In genomic region chr22:46229701-46230100, GRCh38 we compare ENCODE assay signal across 22 cellular contexts. TPM values are rescaled to one million over a fixed set of nuclear protein-coding genes. Genes with fewer than 3 reads are reported as not detected.
DNase-seq lines count a peak whose midpoint lies in the region; ATAC-seq and TF ChIP-seq lines count a peak whose summit lies in the region.
"Had no signal": no experiment of that assay in that cellular context is flagged by ENCODE, and none has a peak within 500 bp of the region (broad histone marks: within the 10 kb centered on the region; RNA-seq: fewer than 3 reads in every experiment).

No MANE protein-coding gene starts in this region.

- peaks cover 18% of the 10 kb centered on the region for H3K4me1 Mint-ChIP-seq in nephron progenitor cell
- no peaks in the 10 kb centered on the region for H3K4me1 Mint-ChIP-seq in activated CD4-positive, alpha-beta memory T cell treated with anti-CD3 and anti-CD28 coated beads for 36 hours (ENCODE audit: low read depth)
- H3K4me1 Mint-ChIP-seq: IgD-negative memory B cell had no signal

- H3F3A ChIP-seq in SK-N-SH (replicated peaks; ENCODE audit: insufficient read depth): no peaks in the 10 kb centered on the region

- H3K9me3 ChIP-seq in DND-41 (ENCODE audit: insufficient read depth, low read length, severe bottlenecking) (no peaks in the 10 kb centered on the region), SK-N-SH (no peaks in the 10 kb centered on the region), Karpas-422 (ENCODE audit: low read length) (no peaks in the 10 kb centered on the region)

- DNase-seq in DND-41 (no peak), SK-N-SH (peak; percentile 67), fibroblast of gingiva (ENCODE audit: low read depth) (peak; percentile 76), nephron progenitor cell (no peak), NCI-H446 (lab: John Stamatoyannopoulos, UW) (no peak), Karpas-422 (no peak), C1 segment of cervical spinal cord (lab: John Stamatoyannopoulos, UW) (no peak)
- no peak for DNase-seq in activated CD4-positive, alpha-beta memory T cell treated with anti-CD3 and anti-CD28 coated beads for 36 hours
- DNase-seq: ACHN; CD8-positive, alpha-beta T cell; HCEC 1CT; NCI-H1092 treated with DMSO at 0.1 percent for 48 hours; NCI-H146; NCI-H2081; NCI-H2171 treated with DMSO at 0.1 percent for 48 hours had no signal

- no peak overlapping the region for H3K4me3 Mint-ChIP-seq in nephron progenitor cell
- H3K4me3 Mint-ChIP-seq in activated CD4-positive, alpha-beta memory T cell treated with anti-CD3 and anti-CD28 coated beads for 36 hours: no peak overlapping the region
- H3K4me3 Mint-ChIP-seq: CD8-positive, alpha-beta T cell; GM23338; IgD-negative memory B cell had no signal

- CTCF ChIA-PET in SK-N-SH (lab: Yijun Ruan, JAX): no interaction called here
- CTCF ChIA-PET in activated CD4-positive, alpha-beta memory T cell treated with anti-CD3 and anti-CD28 coated beads for 36 hours (lab: Charles Lee): interaction anchor here (0.6 kb wide), 1 partner anchor 17 kb away, joined by 3 read pairs; no protein-coding TSS in a partner anchor

- H3K27ac Mint-ChIP-seq in nephron progenitor cell: peak overlapping the region; percentile 42
- no peak overlapping the region for H3K27ac Mint-ChIP-seq in activated CD4-positive, alpha-beta memory T cell treated with anti-CD3 and anti-CD28 coated beads for 36 hours
- H3K27ac Mint-ChIP-seq: CD8-positive, alpha-beta T cell; GM23338; IgD-negative memory B cell had no signal

- H3K4me3 ChIP-seq in DND-41 (ENCODE audit: low read depth in 1 of 2, low read length in 2 of 2): no peak overlapping the region
- H3K4me3 ChIP-seq in SK-N-SH (ENCODE audit: low read depth in 2 of 2, low read length in 1 of 2): no peak overlapping the region
- H3K4me3 ChIP-seq in Karpas-422 (ENCODE audit: low read length): no peak overlapping the region
- H3K4me3 ChIP-seq: GM23338 had no signal

- TF ChIP-seq CTCF in DND-41 (IDR thresholded peaks at IDR 0.05; ENCODE audit: borderline replicate concordance, extremely low read depth, low read length, poor library complexity, severe bottlenecking): no peak
- TF ChIP-seq CTCF in SK-N-SH (IDR thresholded peaks at IDR 0.05): no peak
- no peak for TF ChIP-seq CTCF in nephron progenitor cell (IDR thresholded peaks at IDR 0.05)

- H3K9ac ChIP-seq in DND-41 (ENCODE audit: low read depth, low read length) (no peak overlapping the region), SK-N-SH (no peak overlapping the region), Karpas-422 (ENCODE audit: low read length) (no peak overlapping the region)

- intact Hi-C loops in activated CD4-positive, alpha-beta memory T cell treated with anti-CD3 and anti-CD28 coated beads for 36 hours (cut with micrococcal nuclease): no loop called here

- no peaks in the 10 kb centered on the region for H3K79me2 ChIP-seq in DND-41 (ENCODE audit: insufficient read depth, low read length)
- no peaks in the 10 kb centered on the region for H3K79me2 ChIP-seq in SK-N-SH (ENCODE audit: insufficient read depth)
- H3K79me2 ChIP-seq in Karpas-422 (ENCODE audit: low read length): no peaks in the 10 kb centered on the region

- peaks cover 12% of the 10 kb centered on the region for H3K27me3 Mint-ChIP-seq in nephron progenitor cell (ENCODE audit: low read depth, poor library complexity)
- H3K27me3 Mint-ChIP-seq in activated CD4-positive, alpha-beta memory T cell treated with anti-CD3 and anti-CD28 coated beads for 36 hours: no peaks in the 10 kb centered on the region
- H3K27me3 Mint-ChIP-seq: IgD-negative memory B cell had no signal

- POLR2A ChIA-PET in SK-N-SH (lab: Yijun Ruan, JAX): interaction anchor here (0.9 kb wide), 1 partner anchor 11 kb away, joined by 3 read pairs; no protein-coding TSS in a partner anchor
- POLR2A ChIA-PET in activated CD4-positive, alpha-beta memory T cell treated with anti-CD3 and anti-CD28 coated beads for 36 hours (lab: Charles Lee): no interaction called here

- H3K4me1 ChIP-seq in DND-41 (ENCODE audit: insufficient read depth, low read length): peaks cover 9% of the 10 kb centered on the region
- H3K4me1 ChIP-seq in SK-N-SH (ENCODE audit: control insufficient read depth in 1 of 2, insufficient read depth in 2 of 2, low read depth in 1 of 2, low read length in 1 of 2): peaks cover 10 to 13% of the 10 kb centered on the region in 2 experiments; a peak in 2 of 4 replicates
- no peaks in the 10 kb centered on the region for H3K4me1 ChIP-seq in Karpas-422 (ENCODE audit: low read length)

- no peak overlapping the region for H2AFZ ChIP-seq in DND-41 (ENCODE audit: low read depth, low read length)
- no peak overlapping the region for H2AFZ ChIP-seq in SK-N-SH (ENCODE audit: low read depth)
- no peak overlapping the region for H2AFZ ChIP-seq in Karpas-422 (ENCODE audit: low read length)
- H2AFZ ChIP-seq: GM23338 had no signal

- H3K9me2 ChIP-seq in SK-N-SH: no peaks in the 10 kb centered on the region
- no peaks in the 10 kb centered on the region for H3K9me2 ChIP-seq in Karpas-422 (replicated peaks; ENCODE audit: insufficient read depth, low read length)

- no peaks in the 10 kb centered on the region for H3K36me3 Mint-ChIP-seq in nephron progenitor cell (ENCODE audit: low read depth)
- no peaks in the 10 kb centered on the region for H3K36me3 Mint-ChIP-seq in activated CD4-positive, alpha-beta memory T cell treated with anti-CD3 and anti-CD28 coated beads for 36 hours

- TF ChIP-seq EP300 in SK-N-SH (IDR thresholded peaks at IDR 0.05; ENCODE audit: borderline replicate concordance in 1 of 2, low read depth in 1 of 2, low read length in 1 of 2): peak in 1 of 2 experiments; percentile 85; a peak in 2 of 4 replicates

- WGBS in SK-N-SH (ENCODE audit: low lambda C conversion rate): 78% methylated on average over 8 of the region's 8 CpGs

- H3K9me3 Mint-ChIP-seq in nephron progenitor cell: no peaks in the 10 kb centered on the region
- H3K9me3 Mint-ChIP-seq in activated CD4-positive, alpha-beta memory T cell treated with anti-CD3 and anti-CD28 coated beads for 36 hours: no peaks in the 10 kb centered on the region
- H3K9me3 Mint-ChIP-seq: CD8-positive, alpha-beta T cell; GM23338; IgD-negative memory B cell had no signal

- H3K27me3 ChIP-seq in DND-41 (ENCODE audit: insufficient read depth, low read length, poor library complexity): no peaks in the 10 kb centered on the region
- H3K27me3 ChIP-seq in SK-N-SH (ENCODE audit: insufficient read depth): no peaks in the 10 kb centered on the region
- H3K27me3 ChIP-seq in Karpas-422 (ENCODE audit: low read length): no peaks in the 10 kb centered on the region

- H3K4me2 ChIP-seq in DND-41 (ENCODE audit: insufficient read depth, low read length) (no peak overlapping the region), SK-N-SH (no peak overlapping the region), Karpas-422 (ENCODE audit: low read depth, low read length, poor library complexity, severe bottlenecking) (no peak overlapping the region)
- H3K4me2 ChIP-seq: GM23338 had no signal

- ATAC-seq in DND-41 (ENCODE audit: insufficient read depth, low read depth): no peak
- ATAC-seq: CD8-positive, alpha-beta T cell; GM23338; Right ventricle myocardium inferior had no signal

- peak overlapping the region; percentile 29; the same call in 1 of the 2 replicates for H3K27ac ChIP-seq in DND-41 (ENCODE audit: low read length)
- peak overlapping the region in 1 of 2 experiments; percentile 16; a peak in 2 of 4 replicates for H3K27ac ChIP-seq in SK-N-SH (ENCODE audit: low read depth in 2 of 2, low read length in 1 of 2)
- no peak overlapping the region for H3K27ac ChIP-seq in Karpas-422 (ENCODE audit: low read length)

- H4K20me1 ChIP-seq in DND-41 (ENCODE audit: insufficient read depth, low read length) (no peaks in the 10 kb centered on the region), SK-N-SH (ENCODE audit: insufficient read depth) (no peaks in the 10 kb centered on the region), Karpas-422 (ENCODE audit: insufficient read depth, low read depth, low read length) (no peaks in the 10 kb centered on the region)

- H3K36me3 ChIP-seq in DND-41 (ENCODE audit: insufficient read depth, low read length) (peaks cover 38% of the 10 kb centered on the region), SK-N-SH (replicated peaks in 1 of 2; ENCODE audit: control insufficient read depth in 1 of 2, insufficient read depth in 2 of 2, low read length in 1 of 2) (no peaks in the 10 kb centered on the region), Karpas-422 (ENCODE audit: insufficient read depth, low read length) (peaks cover 4% of the 10 kb centered on the region)

- TF ChIP-seq RAD21 in SK-N-SH (IDR thresholded peaks at IDR 0.05; ENCODE audit: low read length): peak; percentile 22; the same call in 1 of the 2 replicates

TF ChIP-seq in SK-N-SH, 30 proteins besides CTCF, POLR2A, EP300 and RAD21 (continues in another document):
- TF ChIP-seq FOSL2 (IDR thresholded peaks at IDR 0.05; ENCODE audit: borderline replicate concordance, low read depth): no peak
- TF ChIP-seq FOXJ3 (CRISPR knock-in tag; IDR thresholded peaks at IDR 0.05): peak; percentile 56

RNA-seq across cellular contexts. Expression of gene CDPF1, which starts 20.4 kb away (rescaled TPM):
- 25.3 and 29.0 TPM in 2 replicates for polyA plus RNA-seq in SK-N-SH (2012; rRNA removed)
- 14.3 and 15.7 TPM in 2 replicates for polyA plus RNA-seq in SK-N-SH (2012; cell fraction: cytosol; rRNA removed)
- polyA plus RNA-seq in SK-N-SH (2012; cell fraction: nucleus; rRNA removed): 62.8 and 66.9 TPM in 2 replicates
- 1 to 10 TPM; 6.8 to 8.2 TPM for total RNA-seq in activated CD4-positive, alpha-beta memory T cell treated with anti-CD3 and anti-CD28 coated beads for 36 hours
- total RNA-seq in Karpas-422 (2014; rRNA removed; shearing (Covaris generic); ENCODE audit: low replicate concordance): 9.8 and 20.7 TPM in 2 replicates

RNA-seq across cellular contexts. Expression of gene PKDREJ, which starts 33.4 kb away (rescaled TPM):
- 0.02 TPM in 1 of 2 replicates, not detected in the other for polyA plus RNA-seq in SK-N-SH (2012; rRNA removed)
- under 0.01 and 0.01 TPM in 2 replicates for polyA plus RNA-seq in SK-N-SH (2012; cell fraction: cytosol; rRNA removed)
- 0.01 TPM in 1 of 2 replicates, not detected in the other for polyA plus RNA-seq in SK-N-SH (2012; cell fraction: nucleus; rRNA removed)
- total RNA-seq in activated CD4-positive, alpha-beta memory T cell treated with anti-CD3 and anti-CD28 coated beads for 36 hours: not detected
- not detected in 2 replicates for total RNA-seq in Karpas-422 (2014; rRNA removed; shearing (Covaris generic); ENCODE audit: low replicate concordance)
- total RNA-seq: CD8-positive, alpha-beta T cell; GM23338; LHCN-M2; NCI-H460; SK-MEL-5 had no signal
- polyA plus RNA-seq: BJ, GM23338, IgD-negative memory B cell had no signal

RNA-seq across cellular contexts. Expression of gene TTC38, which starts 38.1 kb away (rescaled TPM):
- polyA plus RNA-seq in SK-N-SH (2012; rRNA removed): 24.0 and 25.6 TPM in 2 replicates
- polyA plus RNA-seq in SK-N-SH (2012; cell fraction: cytosol; rRNA removed): 11.2 and 17.9 TPM in 2 replicates
- 46.5 and 49.2 TPM in 2 replicates for polyA plus RNA-seq in SK-N-SH (2012; cell fraction: nucleus; rRNA removed)
- total RNA-seq in activated CD4-positive, alpha-beta memory T cell treated with anti-CD3 and anti-CD28 coated beads for 36 hours: 1 to 10 TPM; 8.7 to 9.4 TPM
- 21.9 and 23.3 TPM in 2 replicates for total RNA-seq in Karpas-422 (2014; rRNA removed; shearing (Covaris generic); ENCODE audit: low replicate concordance)

Comparison
In these comparisons a context has a peak if more than half of its experiments do, and no peak if none do; other contexts are left out.
1. DNase-seq: peak in SK-N-SH (single experiment) and fibroblast of gingiva (single experiment); none in DND-41 (single experiment), nephron progenitor cell (single experiment), NCI-H446 (0 of 2), activated CD4-positive, alpha-beta memory T cell treated with anti-CD3 and anti-CD28 coated beads for 36 hours (single experiment), Karpas-422 (single experiment) and C1 segment of cervical spinal cord (0 of 14).